In genomic region chr9:14585730-14586473, GRCh38 we compare ENCODE assay signal across 8 cellular contexts.
DNase-seq lines count a peak whose midpoint lies in the region; ATAC-seq and TF ChIP-seq lines count a peak whose summit lies in the region.

No MANE protein-coding gene starts in this region.

- ATAC-seq in HG02588 (IDR thresholded peaks at IDR 0.05; ENCODE audit: unreplicated experiment) (peak; percentile 100), HG03575 (IDR thresholded peaks at IDR 0.05; ENCODE audit: extremely low read depth, insufficient number of reproducible peaks, low FRiP score, unreplicated experiment) (peak; percentile 99)

- no peak for TF ChIP-seq CTCF in endothelial cell (IDR thresholded peaks at IDR 0.05; ENCODE audit: unreplicated experiment)

- DNase-seq in activated naive CD4-positive, alpha-beta T cell treated with anti-CD3 and anti-CD28 coated beads for 36 hours: peak; percentile 20
- DNase-seq in activated naive CD4-positive, alpha-beta T cell treated with anti-CD3 and anti-CD28 coated beads, Interleukin-2, amount 50 U/mL, for 16 hours: no peak
- peak; percentile 14 to 24 for DNase-seq in stimulated activated CD8-positive, alpha-beta memory T cell treated with anti-CD3 and anti-CD28 coated beads, Interleukin-7, amount 100 ng/mL, for 48 hours (ENCODE audit: extremely low read depth in 1 of 2, low read depth in 1 of 2)
- DNase-seq in endothelial cell (ENCODE audit: low spot score) (no peak), NCI-H2081 (lab: John Stamatoyannopoulos, UW) (no peak), HCEC 1CT (no peak)

- H3K27ac Mint-ChIP-seq in activated naive CD4-positive, alpha-beta T cell treated with anti-CD3 and anti-CD28 coated beads for 36 hours: no peak overlapping the region
- H3K27ac Mint-ChIP-seq in endothelial cell (ENCODE audit: unreplicated experiment): no peak overlapping the region

- intact Hi-C loops in activated naive CD4-positive, alpha-beta T cell treated with anti-CD3 and anti-CD28 coated beads for 36 hours (cut with micrococcal nuclease): no loop called here

- CTCF ChIA-PET in activated naive CD4-positive, alpha-beta T cell treated with anti-CD3 and anti-CD28 coated beads for 36 hours (lab: Charles Lee): no interaction called here

- H3K4me1 Mint-ChIP-seq in activated naive CD4-positive, alpha-beta T cell treated with anti-CD3 and anti-CD28 coated beads for 36 hours (ENCODE audit: low read depth): peaks cover 8% of the 10 kb centered on the region
- no peaks in the 10 kb centered on the region for H3K4me1 Mint-ChIP-seq in endothelial cell (ENCODE audit: unreplicated experiment)

- peaks cover 5% of the 10 kb centered on the region for H3K9me3 Mint-ChIP-seq in activated naive CD4-positive, alpha-beta T cell treated with anti-CD3 and anti-CD28 coated beads for 36 hours
- H3K9me3 Mint-ChIP-seq in endothelial cell (ENCODE audit: unreplicated experiment): no peaks in the 10 kb centered on the region

- H3K4me3 Mint-ChIP-seq in activated naive CD4-positive, alpha-beta T cell treated with anti-CD3 and anti-CD28 coated beads for 36 hours: no peak overlapping the region
- no peak overlapping the region for H3K4me3 Mint-ChIP-seq in endothelial cell (ENCODE audit: unreplicated experiment)

- H3K27me3 Mint-ChIP-seq in activated naive CD4-positive, alpha-beta T cell treated with anti-CD3 and anti-CD28 coated beads for 36 hours (ENCODE audit: low read depth): peaks cover 12% of the 10 kb centered on the region
- peaks cover 1% of the 10 kb centered on the region for H3K27me3 Mint-ChIP-seq in endothelial cell (ENCODE audit: unreplicated experiment)

- H3K36me3 Mint-ChIP-seq in activated naive CD4-positive, alpha-beta T cell treated with anti-CD3 and anti-CD28 coated beads for 36 hours (ENCODE audit: low read depth): peaks cover 3% of the 10 kb centered on the region
- no peaks in the 10 kb centered on the region for H3K36me3 Mint-ChIP-seq in endothelial cell (ENCODE audit: low read depth, unreplicated experiment)

Comparison
In these comparisons a context has a peak if more than half of its experiments do, and no peak if none do; other contexts are left out.
1. DNase-seq: peak in activated naive CD4-positive, alpha-beta T cell treated with anti-CD3 and anti-CD28 coated beads for 36 hours (single experiment) and stimulated activated CD8-positive, alpha-beta memory T cell treated with anti-CD3 and anti-CD28 coated beads, Interleukin-7, amount 100 ng/mL, for 48 hours (2 of 2); none in activated naive CD4-positive, alpha-beta T cell treated with anti-CD3 and anti-CD28 coated beads, Interleukin-2, amount 50 U/mL, for 16 hours (single experiment), endothelial cell (single experiment), NCI-H2081 (0 of 2) and HCEC 1CT (single experiment).